Comparison of ENCODE assay signal across 1 cellular context in the genomic region with DNA sequence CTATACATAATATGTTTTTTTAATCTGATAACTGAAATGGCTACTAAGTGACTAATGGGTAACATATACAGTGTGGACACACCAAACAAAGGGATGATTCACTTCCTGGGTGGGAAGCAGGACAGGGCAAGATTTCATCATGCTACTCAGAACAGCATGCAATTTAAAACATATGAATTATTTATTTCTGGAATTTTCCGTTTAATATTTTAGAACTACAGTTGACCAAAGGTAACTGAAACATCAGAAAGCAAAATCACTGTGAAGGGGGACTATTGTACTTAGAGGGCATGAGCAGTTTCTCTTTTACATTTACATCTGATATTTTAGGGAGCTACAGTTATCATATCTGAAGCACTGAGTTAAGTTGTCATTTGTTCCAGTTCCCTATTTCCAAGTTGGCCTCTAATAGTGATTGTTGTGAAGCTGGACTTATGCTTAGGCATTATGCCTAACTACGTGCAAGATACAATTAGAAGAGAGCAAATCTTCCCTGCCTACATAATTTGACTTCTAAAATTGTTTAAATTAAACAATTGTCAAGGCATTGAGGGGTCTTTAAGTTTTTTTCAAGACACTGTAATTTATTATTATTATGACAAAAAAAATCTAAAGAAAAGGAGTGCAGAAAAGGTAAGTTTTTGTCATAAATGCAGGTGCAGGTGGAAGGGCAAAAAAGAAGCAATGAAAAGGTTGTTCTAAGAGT.
TF ChIP-seq lines count a peak whose summit lies in the region.

No MANE protein-coding gene starts in this region.

TF ChIP-seq in K562, 482 proteins besides CTCF, POLR2A, EP300 and RAD21 (continued from another document and continues in another):
- TF ChIP-seq BRF2 (IDR thresholded peaks at IDR 0.05; ENCODE audit: borderline replicate concordance, insufficient read depth, insufficient read length) (no peak), STAT5A (IDR thresholded peaks at IDR 0.05; ENCODE audit: borderline replicate concordance, low read length) (no peak), CREM (IDR thresholded peaks at IDR 0.05; ENCODE audit: low read depth) (0 out of 2 replicates have a peak, but pooled peaks have one; percentile 2), MYC (IDR thresholded peaks at IDR 0.05; ENCODE audit: low read depth, low read length) (peak; percentile 54; the same call in 1 of the 2 replicates), MYC (CRISPR knock-in tag; IDR thresholded peaks at IDR 0.05; ENCODE audit: borderline replicate concordance, low read depth) (no peak), THRAP3 (IDR thresholded peaks at IDR 0.05; ENCODE audit: borderline replicate concordance) (no peak), POU5F1 (IDR thresholded peaks at IDR 0.05; ENCODE audit: borderline replicate concordance, low read depth, low read length, partially characterized antibody) (no peak), ZBTB11 (CRISPR knock-in tag; IDR thresholded peaks at IDR 0.05) (no peak), SREBF2 (CRISPR knock-in tag; IDR thresholded peaks at IDR 0.05) (no peak), ZNF407 (IDR thresholded peaks at IDR 0.05; ENCODE audit: low read depth) (no peak), CGGBP1 (CRISPR knock-in tag; IDR thresholded peaks at IDR 0.05) (no peak), ZC3H4 (CRISPR knock-in tag; IDR thresholded peaks at IDR 0.05; ENCODE audit: borderline replicate concordance) (no peak), HNRNPK (IDR thresholded peaks at IDR 0.05; ENCODE audit: low read depth, low read length, poor library complexity, severe bottlenecking) (no peak), ZC3H8 (IDR thresholded peaks at IDR 0.05) (no peak), NUFIP1 (IDR thresholded peaks at IDR 0.05; ENCODE audit: partially characterized antibody) (no peak), TBL1XR1 (IDR thresholded peaks at IDR 0.05; ENCODE audit: low read length in 2 of 2) (no peak), RFX7 (CRISPR knock-in tag; IDR thresholded peaks at IDR 0.05) (no peak), ZNF124 (CRISPR knock-in tag; IDR thresholded peaks at IDR 0.05) (no peak), ZNF780A (CRISPR knock-in tag; IDR thresholded peaks at IDR 0.05) (no peak), ZBTB1 (CRISPR knock-in tag; IDR thresholded peaks at IDR 0.05; ENCODE audit: borderline replicate concordance, low read depth) (no peak), GTF2F1 (IDR thresholded peaks at IDR 0.05; ENCODE audit: low read depth, low read length) (no peak), RUNX1 (IDR thresholded peaks at IDR 0.05; ENCODE audit: low read depth) (no peak), CHD2 (IDR thresholded peaks at IDR 0.05; ENCODE audit: low read depth, low read length) (no peak), MTF1 (CRISPR knock-in tag; IDR thresholded peaks at IDR 0.05; ENCODE audit: borderline replicate concordance) (no peak), SAFB2 (IDR thresholded peaks at IDR 0.05; ENCODE audit: borderline replicate concordance, low read depth, low read length, severe bottlenecking) (no peak), MCM7 (IDR thresholded peaks at IDR 0.05) (no peak)
- TF ChIP-seq, protein P1, sequence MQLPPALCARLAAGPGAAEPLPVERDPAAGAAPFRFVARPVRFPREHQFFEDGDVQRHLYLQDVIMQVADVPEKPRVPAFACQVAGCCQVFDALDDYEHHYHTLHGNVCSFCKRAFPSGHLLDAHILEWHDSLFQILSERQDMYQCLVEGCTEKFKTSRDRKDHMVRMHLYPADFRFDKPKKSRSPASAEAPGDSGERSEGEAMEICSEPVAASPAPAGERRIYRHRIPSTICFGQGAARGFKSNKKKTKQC (CRISPR knock-in tag; IDR thresholded peaks at IDR 0.05) = no peak
- TF ChIP-seq, protein P2, sequence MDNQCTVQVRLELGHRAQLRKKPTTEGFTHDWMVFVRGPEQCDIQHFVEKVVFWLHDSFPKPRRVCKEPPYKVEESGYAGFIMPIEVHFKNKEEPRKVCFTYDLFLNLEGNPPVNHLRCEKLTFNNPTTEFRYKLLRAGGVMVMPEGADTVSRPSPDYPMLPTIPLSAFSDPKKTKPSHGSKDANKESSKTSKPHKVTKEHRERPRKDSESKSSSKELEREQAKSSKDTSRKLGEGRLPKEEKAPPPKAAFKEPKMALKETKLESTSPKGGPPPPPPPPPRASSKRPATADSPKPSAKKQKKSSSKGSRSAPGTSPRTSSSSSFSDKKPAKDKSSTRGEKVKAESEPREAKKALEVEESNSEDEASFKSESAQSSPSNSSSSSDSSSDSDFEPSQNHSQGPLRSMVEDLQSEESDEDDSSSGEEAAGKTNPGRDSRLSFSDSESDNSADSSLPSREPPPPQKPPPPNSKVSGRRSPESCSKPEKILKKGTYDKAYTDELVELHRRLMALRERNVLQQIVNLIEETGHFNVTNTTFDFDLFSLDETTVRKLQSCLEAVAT (IDR thresholded peaks at IDR 0.05) = no peak
- TF ChIP-seq, protein P3, sequence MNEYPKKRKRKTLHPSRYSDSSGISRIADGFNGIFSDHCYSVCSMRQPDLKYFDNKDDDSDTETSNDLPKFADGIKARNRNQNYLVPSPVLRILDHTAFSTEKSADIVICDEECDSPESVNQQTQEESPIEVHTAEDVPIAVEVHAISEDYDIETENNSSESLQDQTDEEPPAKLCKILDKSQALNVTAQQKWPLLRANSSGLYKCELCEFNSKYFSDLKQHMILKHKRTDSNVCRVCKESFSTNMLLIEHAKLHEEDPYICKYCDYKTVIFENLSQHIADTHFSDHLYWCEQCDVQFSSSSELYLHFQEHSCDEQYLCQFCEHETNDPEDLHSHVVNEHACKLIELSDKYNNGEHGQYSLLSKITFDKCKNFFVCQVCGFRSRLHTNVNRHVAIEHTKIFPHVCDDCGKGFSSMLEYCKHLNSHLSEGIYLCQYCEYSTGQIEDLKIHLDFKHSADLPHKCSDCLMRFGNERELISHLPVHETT (CRISPR knock-in tag; conservative IDR thresholded peaks at IDR 0.05 in 1 of 2, IDR thresholded peaks at IDR 0.05 in 1 of 2) = peak in 1 of 2 experiments; percentile 84; a peak in 2 of 4 replicates
- TF ChIP-seq, protein P4, sequence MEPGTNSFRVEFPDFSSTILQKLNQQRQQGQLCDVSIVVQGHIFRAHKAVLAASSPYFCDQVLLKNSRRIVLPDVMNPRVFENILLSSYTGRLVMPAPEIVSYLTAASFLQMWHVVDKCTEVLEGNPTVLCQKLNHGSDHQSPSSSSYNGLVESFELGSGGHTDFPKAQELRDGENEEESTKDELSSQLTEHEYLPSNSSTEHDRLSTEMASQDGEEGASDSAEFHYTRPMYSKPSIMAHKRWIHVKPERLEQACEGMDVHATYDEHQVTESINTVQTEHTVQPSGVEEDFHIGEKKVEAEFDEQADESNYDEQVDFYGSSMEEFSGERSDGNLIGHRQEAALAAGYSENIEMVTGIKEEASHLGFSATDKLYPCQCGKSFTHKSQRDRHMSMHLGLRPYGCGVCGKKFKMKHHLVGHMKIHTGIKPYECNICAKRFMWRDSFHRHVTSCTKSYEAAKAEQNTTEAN (CRISPR knock-in tag; IDR thresholded peaks at IDR 0.05) = no peak
- TF ChIP-seq, protein P5, sequence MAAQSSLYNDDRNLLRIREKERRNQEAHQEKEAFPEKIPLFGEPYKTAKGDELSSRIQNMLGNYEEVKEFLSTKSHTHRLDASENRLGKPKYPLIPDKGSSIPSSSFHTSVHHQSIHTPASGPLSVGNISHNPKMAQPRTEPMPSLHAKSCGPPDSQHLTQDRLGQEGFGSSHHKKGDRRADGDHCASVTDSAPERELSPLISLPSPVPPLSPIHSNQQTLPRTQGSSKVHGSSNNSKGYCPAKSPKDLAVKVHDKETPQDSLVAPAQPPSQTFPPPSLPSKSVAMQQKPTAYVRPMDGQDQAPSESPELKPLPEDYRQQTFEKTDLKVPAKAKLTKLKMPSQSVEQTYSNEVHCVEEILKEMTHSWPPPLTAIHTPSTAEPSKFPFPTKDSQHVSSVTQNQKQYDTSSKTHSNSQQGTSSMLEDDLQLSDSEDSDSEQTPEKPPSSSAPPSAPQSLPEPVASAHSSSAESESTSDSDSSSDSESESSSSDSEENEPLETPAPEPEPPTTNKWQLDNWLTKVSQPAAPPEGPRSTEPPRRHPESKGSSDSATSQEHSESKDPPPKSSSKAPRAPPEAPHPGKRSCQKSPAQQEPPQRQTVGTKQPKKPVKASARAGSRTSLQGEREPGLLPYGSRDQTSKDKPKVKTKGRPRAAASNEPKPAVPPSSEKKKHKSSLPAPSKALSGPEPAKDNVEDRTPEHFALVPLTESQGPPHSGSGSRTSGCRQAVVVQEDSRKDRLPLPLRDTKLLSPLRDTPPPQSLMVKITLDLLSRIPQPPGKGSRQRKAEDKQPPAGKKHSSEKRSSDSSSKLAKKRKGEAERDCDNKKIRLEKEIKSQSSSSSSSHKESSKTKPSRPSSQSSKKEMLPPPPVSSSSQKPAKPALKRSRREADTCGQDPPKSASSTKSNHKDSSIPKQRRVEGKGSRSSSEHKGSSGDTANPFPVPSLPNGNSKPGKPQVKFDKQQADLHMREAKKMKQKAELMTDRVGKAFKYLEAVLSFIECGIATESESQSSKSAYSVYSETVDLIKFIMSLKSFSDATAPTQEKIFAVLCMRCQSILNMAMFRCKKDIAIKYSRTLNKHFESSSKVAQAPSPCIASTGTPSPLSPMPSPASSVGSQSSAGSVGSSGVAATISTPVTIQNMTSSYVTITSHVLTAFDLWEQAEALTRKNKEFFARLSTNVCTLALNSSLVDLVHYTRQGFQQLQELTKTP (IDR thresholded peaks at IDR 0.05; ENCODE audit: low read depth in 1 of 2, partially characterized antibody in 2 of 2) = no peak
